ENCODE assay signal across 1 cellular context in the genomic region with DNA sequence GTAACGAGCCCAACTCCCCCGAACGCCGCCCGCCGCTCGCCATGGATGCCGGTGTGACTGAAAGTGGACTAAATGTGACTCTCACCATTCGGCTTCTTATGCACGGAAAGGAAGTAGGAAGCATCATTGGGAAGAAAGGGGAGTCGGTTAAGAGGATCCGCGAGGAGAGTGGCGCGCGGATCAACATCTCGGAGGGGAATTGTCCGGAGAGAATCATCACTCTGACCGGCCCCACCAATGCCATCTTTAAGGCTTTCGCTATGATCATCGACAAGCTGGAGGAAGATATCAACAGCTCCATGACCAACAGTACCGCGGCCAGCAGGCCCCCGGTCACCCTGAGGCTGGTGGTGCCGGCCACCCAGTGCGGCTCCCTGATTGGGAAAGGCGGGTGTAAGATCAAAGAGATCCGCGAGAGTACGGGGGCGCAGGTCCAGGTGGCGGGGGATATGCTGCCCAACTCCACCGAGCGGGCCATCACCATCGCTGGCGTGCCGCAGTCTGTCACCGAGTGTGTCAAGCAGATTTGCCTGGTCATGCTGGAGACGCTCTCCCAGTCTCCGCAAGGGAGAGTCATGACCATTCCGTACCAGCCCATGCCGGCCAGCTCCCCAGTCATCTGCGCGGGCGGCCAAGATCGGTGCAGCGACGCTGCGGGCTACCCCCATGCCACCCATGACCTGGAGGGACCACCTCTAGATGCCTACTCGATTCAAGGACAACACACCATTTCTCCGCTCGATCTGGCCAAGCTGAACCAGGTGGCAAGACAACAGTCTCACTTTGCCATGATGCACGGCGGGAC.
TF ChIP-seq lines count a peak whose summit lies in the region.

No MANE protein-coding gene starts in this region.

TF ChIP-seq in K562, 482 proteins besides CTCF, POLR2A, EP300 and RAD21 (continued from another document and continues in another):
- TF ChIP-seq ZNF436 (CRISPR knock-in tag; IDR thresholded peaks at IDR 0.05) = no peak
- no peak for TF ChIP-seq MTA1 (IDR thresholded peaks at IDR 0.05; ENCODE audit: borderline replicate concordance)
- TF ChIP-seq PTRF (tag; IDR thresholded peaks at IDR 0.05) = no peak
- no peak for TF ChIP-seq TCF3 (CRISPR knock-in tag; IDR thresholded peaks at IDR 0.05)
- TF ChIP-seq, protein P1, sequence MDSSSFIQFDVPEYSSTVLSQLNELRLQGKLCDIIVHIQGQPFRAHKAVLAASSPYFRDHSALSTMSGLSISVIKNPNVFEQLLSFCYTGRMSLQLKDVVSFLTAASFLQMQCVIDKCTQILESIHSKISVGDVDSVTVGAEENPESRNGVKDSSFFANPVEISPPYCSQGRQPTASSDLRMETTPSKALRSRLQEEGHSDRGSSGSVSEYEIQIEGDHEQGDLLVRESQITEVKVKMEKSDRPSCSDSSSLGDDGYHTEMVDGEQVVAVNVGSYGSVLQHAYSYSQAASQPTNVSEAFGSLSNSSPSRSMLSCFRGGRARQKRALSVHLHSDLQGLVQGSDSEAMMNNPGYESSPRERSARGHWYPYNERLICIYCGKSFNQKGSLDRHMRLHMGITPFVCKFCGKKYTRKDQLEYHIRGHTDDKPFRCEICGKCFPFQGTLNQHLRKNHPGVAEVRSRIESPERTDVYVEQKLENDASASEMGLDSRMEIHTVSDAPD (CRISPR knock-in tag; IDR thresholded peaks at IDR 0.05) = no peak
- no peak for TF ChIP-seq GABPA (tag; conservative IDR thresholded peaks at IDR 0.05; ENCODE audit: low read depth)
- TF ChIP-seq ZNF3 (CRISPR knock-in tag; IDR thresholded peaks at IDR 0.05) = no peak
- no peak for TF ChIP-seq XRCC4 (IDR thresholded peaks at IDR 0.05; ENCODE audit: extremely low read depth, insufficient read depth, insufficient read length)
- TF ChIP-seq, protein P2, sequence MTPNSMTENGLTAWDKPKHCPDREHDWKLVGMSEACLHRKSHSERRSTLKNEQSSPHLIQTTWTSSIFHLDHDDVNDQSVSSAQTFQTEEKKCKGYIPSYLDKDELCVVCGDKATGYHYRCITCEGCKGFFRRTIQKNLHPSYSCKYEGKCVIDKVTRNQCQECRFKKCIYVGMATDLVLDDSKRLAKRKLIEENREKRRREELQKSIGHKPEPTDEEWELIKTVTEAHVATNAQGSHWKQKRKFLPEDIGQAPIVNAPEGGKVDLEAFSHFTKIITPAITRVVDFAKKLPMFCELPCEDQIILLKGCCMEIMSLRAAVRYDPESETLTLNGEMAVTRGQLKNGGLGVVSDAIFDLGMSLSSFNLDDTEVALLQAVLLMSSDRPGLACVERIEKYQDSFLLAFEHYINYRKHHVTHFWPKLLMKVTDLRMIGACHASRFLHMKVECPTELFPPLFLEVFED (CRISPR knock-in tag; conservative IDR thresholded peaks at IDR 0.05) = no peak
- no peak for TF ChIP-seq DPF2 (IDR thresholded peaks at IDR 0.05)
- TF ChIP-seq ZNF197 (CRISPR knock-in tag; IDR thresholded peaks at IDR 0.05; ENCODE audit: low read depth) = no peak
- TF ChIP-seq FOXA3 (CRISPR knock-in tag; conservative IDR thresholded peaks at IDR 0.05 in 1 of 2, IDR thresholded peaks at IDR 0.05 in 1 of 2) = no peak
- TF ChIP-seq ZNF699 (CRISPR knock-in tag; IDR thresholded peaks at IDR 0.05; ENCODE audit: insufficient replicate concordance) = no peak
- TF ChIP-seq, protein P3, sequence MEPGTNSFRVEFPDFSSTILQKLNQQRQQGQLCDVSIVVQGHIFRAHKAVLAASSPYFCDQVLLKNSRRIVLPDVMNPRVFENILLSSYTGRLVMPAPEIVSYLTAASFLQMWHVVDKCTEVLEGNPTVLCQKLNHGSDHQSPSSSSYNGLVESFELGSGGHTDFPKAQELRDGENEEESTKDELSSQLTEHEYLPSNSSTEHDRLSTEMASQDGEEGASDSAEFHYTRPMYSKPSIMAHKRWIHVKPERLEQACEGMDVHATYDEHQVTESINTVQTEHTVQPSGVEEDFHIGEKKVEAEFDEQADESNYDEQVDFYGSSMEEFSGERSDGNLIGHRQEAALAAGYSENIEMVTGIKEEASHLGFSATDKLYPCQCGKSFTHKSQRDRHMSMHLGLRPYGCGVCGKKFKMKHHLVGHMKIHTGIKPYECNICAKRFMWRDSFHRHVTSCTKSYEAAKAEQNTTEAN (CRISPR knock-in tag; IDR thresholded peaks at IDR 0.05) = no peak
- no peak for TF ChIP-seq MTA2 (IDR thresholded peaks at IDR 0.05; ENCODE audit: low read depth)
- TF ChIP-seq CEBPB (tag; IDR thresholded peaks at IDR 0.05) = no peak
- 0 out of 2 replicates have a peak, but pooled peaks have one; percentile 19 for TF ChIP-seq ZNF12 (CRISPR knock-in tag; IDR thresholded peaks at IDR 0.05)
- TF ChIP-seq ZEB2 (IDR thresholded peaks at IDR 0.05) = no peak
- peak; percentile 72; the same call in 1 of the 2 replicates for TF ChIP-seq BRD4 (IDR thresholded peaks at IDR 0.05)
- TF ChIP-seq JUN (IDR thresholded peaks at IDR 0.05; ENCODE audit: borderline replicate concordance, low read depth, low read length) = no peak; the same call in 1 of the 2 replicates
- TF ChIP-seq JUN (CRISPR knock-in tag; IDR thresholded peaks at IDR 0.05; ENCODE audit: borderline replicate concordance) = no peak
- TF ChIP-seq ZNF584 (CRISPR knock-in tag; IDR thresholded peaks at IDR 0.05; ENCODE audit: low read depth) = no peak; the same call in 1 of the 2 replicates
- no peak; the same call in 1 of the 2 replicates for TF ChIP-seq GABPB2 (CRISPR knock-in tag; conservative IDR thresholded peaks at IDR 0.05)
- no peak for TF ChIP-seq HMG20A (CRISPR knock-in tag; conservative IDR thresholded peaks at IDR 0.05)
- TF ChIP-seq ELF2 (CRISPR knock-in tag; IDR thresholded peaks at IDR 0.05) = 0 out of 2 replicates have a peak, but pooled peaks have one; percentile 51
- TF ChIP-seq POLR2AphosphoS5 (IDR thresholded peaks at IDR 0.05; ENCODE audit: control insufficient read depth, insufficient read depth, low read depth, low read length) = peak; percentile 59
- TF ChIP-seq ZNF644 (tag; IDR thresholded peaks at IDR 0.05; ENCODE audit: low read depth) = 0 out of 2 replicates have a peak, but pooled peaks have one; percentile 23
- no peak for TF ChIP-seq JUNB (CRISPR knock-in tag; conservative IDR thresholded peaks at IDR 0.05)
- no peak for TF ChIP-seq NR1H2 (CRISPR knock-in tag; IDR thresholded peaks at IDR 0.05)
- TF ChIP-seq, protein P4, sequence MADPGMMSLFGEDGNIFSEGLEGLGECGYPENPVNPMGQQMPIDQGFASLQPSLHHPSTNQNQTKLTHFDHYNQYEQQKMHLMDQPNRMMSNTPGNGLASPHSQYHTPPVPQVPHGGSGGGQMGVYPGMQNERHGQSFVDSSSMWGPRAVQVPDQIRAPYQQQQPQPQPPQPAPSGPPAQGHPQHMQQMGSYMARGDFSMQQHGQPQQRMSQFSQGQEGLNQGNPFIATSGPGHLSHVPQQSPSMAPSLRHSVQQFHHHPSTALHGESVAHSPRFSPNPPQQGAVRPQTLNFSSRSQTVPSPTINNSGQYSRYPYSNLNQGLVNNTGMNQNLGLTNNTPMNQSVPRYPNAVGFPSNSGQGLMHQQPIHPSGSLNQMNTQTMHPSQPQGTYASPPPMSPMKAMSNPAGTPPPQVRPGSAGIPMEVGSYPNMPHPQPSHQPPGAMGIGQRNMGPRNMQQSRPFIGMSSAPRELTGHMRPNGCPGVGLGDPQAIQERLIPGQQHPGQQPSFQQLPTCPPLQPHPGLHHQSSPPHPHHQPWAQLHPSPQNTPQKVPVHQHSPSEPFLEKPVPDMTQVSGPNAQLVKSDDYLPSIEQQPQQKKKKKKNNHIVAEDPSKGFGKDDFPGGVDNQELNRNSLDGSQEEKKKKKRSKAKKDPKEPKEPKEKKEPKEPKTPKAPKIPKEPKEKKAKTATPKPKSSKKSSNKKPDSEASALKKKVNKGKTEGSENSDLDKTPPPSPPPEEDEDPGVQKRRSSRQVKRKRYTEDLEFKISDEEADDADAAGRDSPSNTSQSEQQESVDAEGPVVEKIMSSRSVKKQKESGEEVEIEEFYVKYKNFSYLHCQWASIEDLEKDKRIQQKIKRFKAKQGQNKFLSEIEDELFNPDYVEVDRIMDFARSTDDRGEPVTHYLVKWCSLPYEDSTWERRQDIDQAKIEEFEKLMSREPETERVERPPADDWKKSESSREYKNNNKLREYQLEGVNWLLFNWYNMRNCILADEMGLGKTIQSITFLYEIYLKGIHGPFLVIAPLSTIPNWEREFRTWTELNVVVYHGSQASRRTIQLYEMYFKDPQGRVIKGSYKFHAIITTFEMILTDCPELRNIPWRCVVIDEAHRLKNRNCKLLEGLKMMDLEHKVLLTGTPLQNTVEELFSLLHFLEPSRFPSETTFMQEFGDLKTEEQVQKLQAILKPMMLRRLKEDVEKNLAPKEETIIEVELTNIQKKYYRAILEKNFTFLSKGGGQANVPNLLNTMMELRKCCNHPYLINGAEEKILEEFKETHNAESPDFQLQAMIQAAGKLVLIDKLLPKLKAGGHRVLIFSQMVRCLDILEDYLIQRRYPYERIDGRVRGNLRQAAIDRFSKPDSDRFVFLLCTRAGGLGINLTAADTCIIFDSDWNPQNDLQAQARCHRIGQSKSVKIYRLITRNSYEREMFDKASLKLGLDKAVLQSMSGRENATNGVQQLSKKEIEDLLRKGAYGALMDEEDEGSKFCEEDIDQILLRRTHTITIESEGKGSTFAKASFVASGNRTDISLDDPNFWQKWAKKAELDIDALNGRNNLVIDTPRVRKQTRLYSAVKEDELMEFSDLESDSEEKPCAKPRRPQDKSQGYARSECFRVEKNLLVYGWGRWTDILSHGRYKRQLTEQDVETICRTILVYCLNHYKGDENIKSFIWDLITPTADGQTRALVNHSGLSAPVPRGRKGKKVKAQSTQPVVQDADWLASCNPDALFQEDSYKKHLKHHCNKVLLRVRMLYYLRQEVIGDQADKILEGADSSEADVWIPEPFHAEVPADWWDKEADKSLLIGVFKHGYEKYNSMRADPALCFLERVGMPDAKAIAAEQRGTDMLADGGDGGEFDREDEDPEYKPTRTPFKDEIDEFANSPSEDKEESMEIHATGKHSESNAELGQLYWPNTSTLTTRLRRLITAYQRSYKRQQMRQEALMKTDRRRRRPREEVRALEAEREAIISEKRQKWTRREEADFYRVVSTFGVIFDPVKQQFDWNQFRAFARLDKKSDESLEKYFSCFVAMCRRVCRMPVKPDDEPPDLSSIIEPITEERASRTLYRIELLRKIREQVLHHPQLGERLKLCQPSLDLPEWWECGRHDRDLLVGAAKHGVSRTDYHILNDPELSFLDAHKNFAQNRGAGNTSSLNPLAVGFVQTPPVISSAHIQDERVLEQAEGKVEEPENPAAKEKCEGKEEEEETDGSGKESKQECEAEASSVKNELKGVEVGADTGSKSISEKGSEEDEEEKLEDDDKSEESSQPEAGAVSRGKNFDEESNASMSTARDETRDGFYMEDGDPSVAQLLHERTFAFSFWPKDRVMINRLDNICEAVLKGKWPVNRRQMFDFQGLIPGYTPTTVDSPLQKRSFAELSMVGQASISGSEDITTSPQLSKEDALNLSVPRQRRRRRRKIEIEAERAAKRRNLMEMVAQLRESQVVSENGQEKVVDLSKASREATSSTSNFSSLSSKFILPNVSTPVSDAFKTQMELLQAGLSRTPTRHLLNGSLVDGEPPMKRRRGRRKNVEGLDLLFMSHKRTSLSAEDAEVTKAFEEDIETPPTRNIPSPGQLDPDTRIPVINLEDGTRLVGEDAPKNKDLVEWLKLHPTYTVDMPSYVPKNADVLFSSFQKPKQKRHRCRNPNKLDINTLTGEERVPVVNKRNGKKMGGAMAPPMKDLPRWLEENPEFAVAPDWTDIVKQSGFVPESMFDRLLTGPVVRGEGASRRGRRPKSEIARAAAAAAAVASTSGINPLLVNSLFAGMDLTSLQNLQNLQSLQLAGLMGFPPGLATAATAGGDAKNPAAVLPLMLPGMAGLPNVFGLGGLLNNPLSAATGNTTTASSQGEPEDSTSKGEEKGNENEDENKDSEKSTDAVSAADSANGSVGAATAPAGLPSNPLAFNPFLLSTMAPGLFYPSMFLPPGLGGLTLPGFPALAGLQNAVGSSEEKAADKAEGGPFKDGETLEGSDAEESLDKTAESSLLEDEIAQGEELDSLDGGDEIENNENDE (IDR thresholded peaks at IDR 0.05; ENCODE audit: low read depth, low read length) = no peak
- no peak for TF ChIP-seq ELF1 (tag; IDR thresholded peaks at IDR 0.05)
- TF ChIP-seq, protein P5, sequence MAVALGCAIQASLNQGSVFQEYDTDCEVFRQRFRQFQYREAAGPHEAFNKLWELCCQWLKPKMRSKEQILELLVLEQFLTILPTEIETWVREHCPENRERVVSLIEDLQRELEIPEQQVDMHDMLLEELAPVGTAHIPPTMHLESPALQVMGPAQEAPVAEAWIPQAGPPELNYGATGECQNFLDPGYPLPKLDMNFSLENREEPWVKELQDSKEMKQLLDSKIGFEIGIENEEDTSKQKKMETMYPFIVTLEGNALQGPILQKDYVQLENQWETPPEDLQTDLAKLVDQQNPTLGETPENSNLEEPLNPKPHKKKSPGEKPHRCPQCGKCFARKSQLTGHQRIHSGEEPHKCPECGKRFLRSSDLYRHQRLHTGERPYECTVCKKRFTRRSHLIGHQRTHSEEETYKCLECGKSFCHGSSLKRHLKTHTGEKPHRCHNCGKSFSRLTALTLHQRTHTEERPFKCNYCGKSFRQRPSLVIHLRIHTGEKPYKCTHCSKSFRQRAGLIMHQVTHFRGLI (CRISPR knock-in tag; IDR thresholded peaks at IDR 0.05) = no peak
- TF ChIP-seq, protein P6, sequence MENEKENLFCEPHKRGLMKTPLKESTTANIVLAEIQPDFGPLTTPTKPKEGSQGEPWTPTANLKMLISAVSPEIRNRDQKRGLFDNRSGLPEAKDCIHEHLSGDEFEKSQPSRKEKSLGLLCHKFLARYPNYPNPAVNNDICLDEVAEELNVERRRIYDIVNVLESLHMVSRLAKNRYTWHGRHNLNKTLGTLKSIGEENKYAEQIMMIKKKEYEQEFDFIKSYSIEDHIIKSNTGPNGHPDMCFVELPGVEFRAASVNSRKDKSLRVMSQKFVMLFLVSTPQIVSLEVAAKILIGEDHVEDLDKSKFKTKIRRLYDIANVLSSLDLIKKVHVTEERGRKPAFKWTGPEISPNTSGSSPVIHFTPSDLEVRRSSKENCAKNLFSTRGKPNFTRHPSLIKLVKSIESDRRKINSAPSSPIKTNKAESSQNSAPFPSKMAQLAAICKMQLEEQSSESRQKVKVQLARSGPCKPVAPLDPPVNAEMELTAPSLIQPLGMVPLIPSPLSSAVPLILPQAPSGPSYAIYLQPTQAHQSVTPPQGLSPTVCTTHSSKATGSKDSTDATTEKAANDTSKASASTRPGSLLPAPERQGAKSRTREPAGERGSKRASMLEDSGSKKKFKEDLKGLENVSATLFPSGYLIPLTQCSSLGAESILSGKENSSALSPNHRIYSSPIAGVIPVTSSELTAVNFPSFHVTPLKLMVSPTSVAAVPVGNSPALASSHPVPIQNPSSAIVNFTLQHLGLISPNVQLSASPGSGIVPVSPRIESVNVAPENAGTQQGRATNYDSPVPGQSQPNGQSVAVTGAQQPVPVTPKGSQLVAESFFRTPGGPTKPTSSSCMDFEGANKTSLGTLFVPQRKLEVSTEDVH (IDR thresholded peaks at IDR 0.05; ENCODE audit: low read depth, partially characterized antibody) = no peak
- TF ChIP-seq, protein P7, sequence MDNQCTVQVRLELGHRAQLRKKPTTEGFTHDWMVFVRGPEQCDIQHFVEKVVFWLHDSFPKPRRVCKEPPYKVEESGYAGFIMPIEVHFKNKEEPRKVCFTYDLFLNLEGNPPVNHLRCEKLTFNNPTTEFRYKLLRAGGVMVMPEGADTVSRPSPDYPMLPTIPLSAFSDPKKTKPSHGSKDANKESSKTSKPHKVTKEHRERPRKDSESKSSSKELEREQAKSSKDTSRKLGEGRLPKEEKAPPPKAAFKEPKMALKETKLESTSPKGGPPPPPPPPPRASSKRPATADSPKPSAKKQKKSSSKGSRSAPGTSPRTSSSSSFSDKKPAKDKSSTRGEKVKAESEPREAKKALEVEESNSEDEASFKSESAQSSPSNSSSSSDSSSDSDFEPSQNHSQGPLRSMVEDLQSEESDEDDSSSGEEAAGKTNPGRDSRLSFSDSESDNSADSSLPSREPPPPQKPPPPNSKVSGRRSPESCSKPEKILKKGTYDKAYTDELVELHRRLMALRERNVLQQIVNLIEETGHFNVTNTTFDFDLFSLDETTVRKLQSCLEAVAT (IDR thresholded peaks at IDR 0.05) = peak; percentile 84 to 92
- no peak for TF ChIP-seq SNIP1 (IDR thresholded peaks at IDR 0.05; ENCODE audit: low read depth)
